ENCODE assay signal across 7 cellular contexts in genomic region chr7:140653319-140654108, GRCh38. TPM values are rescaled to one million over a fixed set of nuclear protein-coding genes. Genes with fewer than 3 reads are reported as not detected.
DNase-seq lines count a peak whose midpoint lies in the region; ATAC-seq and TF ChIP-seq lines count a peak whose summit lies in the region.

No MANE protein-coding gene starts in this region.

- no peaks in the 10 kb centered on the region for H3K27me3 ChIP-seq in RWPE2 (ENCODE audit: insufficient read depth, poor library complexity, severe bottlenecking)
- H3K27me3 ChIP-seq in right lobe of liver = no peaks in the 10 kb centered on the region
- peaks cover 0 to 10% of the 10 kb centered on the region in 2 donors for H3K27me3 ChIP-seq in tibial artery

- H3K36me3 ChIP-seq in RWPE2 (ENCODE audit: low read depth) (no peaks in the 10 kb centered on the region), right lobe of liver (no peaks in the 10 kb centered on the region), tibial artery (no peaks in the 10 kb centered on the region)

- no peak for TF ChIP-seq POLR2A in right lobe of liver (IDR thresholded peaks at IDR 0.05)

- TF ChIP-seq CTCF in RWPE2 (IDR thresholded peaks at IDR 0.05; ENCODE audit: poor library complexity, severe bottlenecking) = peak; percentile 93
- peak; percentile 85 to 96 (median 86) for TF ChIP-seq CTCF in right lobe of liver (IDR thresholded peaks at IDR 0.05)
- TF ChIP-seq CTCF in tibial artery (IDR thresholded peaks at IDR 0.05) = peak; percentile 78 to 85

- no peak overlapping the region for H3K27ac ChIP-seq in RWPE2 (ENCODE audit: poor library complexity, severe bottlenecking)
- H3K27ac ChIP-seq in right lobe of liver = peak overlapping the region in 1 of 3 donors; percentile 50
- H3K27ac ChIP-seq in tibial artery = no peak overlapping the region

- WGBS in right lobe of liver (ENCODE audit: insufficient coverage, low coverage, low lambda C conversion rate, missing lambda C conversion rate) = 18% methylated on average over 15 of the region's 15 CpGs

- DNase-seq in EL (peak; percentile 79), M059J (ENCODE audit: low read depth) (peak; percentile 81), RWPE2 (ENCODE audit: low spot score) (no peak), dermis microvascular lymphatic vessel endothelial cell (ENCODE audit: low read depth in 2 of 2) (peak; percentile 55 to 60), right lobe of liver (peak; percentile 64 to 90 (median 82)), tibial artery (peak; percentile 58 to 64)

- intact Hi-C loops in right lobe of liver (cut with DNase I) (loop anchor here (2.0 to 5.0 kb wide), 2 partner anchors 135 to 136 kb away; no protein-coding TSS in a partner anchor), tibial artery (cut with DNase I; ENCODE audit: low total_unique reads) (loop anchor here (5.0 kb wide), 1 partner anchor 136 kb away; no protein-coding TSS in a partner anchor)

- H3K9me3 ChIP-seq in RWPE2 (ENCODE audit: severe bottlenecking) (no peaks in the 10 kb centered on the region), right lobe of liver (no peaks in the 10 kb centered on the region), tibial artery (no peaks in the 10 kb centered on the region)

- ATAC-seq in RWPE2 (ENCODE audit: low read depth) (peak; percentile 57), right lobe of liver (peak; percentile 81 to 90 (median 84))
- ATAC-seq in activated CD4-positive, CD25-positive, alpha-beta regulatory T cell treated with anti-CD3 and anti-CD28 coated beads, Interleukin-2, amount 50 U/mL, for 24 hours = no peak

- H3K4me3 ChIP-seq in RWPE2 (ENCODE audit: severe bottlenecking) = no peak overlapping the region
- H3K4me3 ChIP-seq in right lobe of liver = no peak overlapping the region
- no peak overlapping the region for H3K4me3 ChIP-seq in tibial artery

- H3K4me1 ChIP-seq in RWPE2 (ENCODE audit: insufficient read depth, poor library complexity, severe bottlenecking) (peaks cover 21% of the 10 kb centered on the region), right lobe of liver (peaks cover 0 to 18% (median 1%) of the 10 kb centered on the region in 4 donors), tibial artery (peaks cover 0 to 21% (median 7%) of the 10 kb centered on the region in 4 donors)

RNA-seq across cellular contexts. Expression of gene DENND2A, which starts 12.9 kb away (rescaled TPM):
- total RNA-seq in M059J (2014; rRNA removed; shearing (Covaris generic)) = 11.5 and 19.9 TPM in 2 replicates
- total RNA-seq in dermis microvascular lymphatic vessel endothelial cell (0.64 and 0.89 TPM in 2 replicates), right lobe of liver (1 to 10 TPM; 1.4 to 3.6 (median 2.4) TPM)

RNA-seq across cellular contexts. Expression of gene ADCK2, which starts 19.2 kb away (rescaled TPM):
- total RNA-seq in M059J (2014; rRNA removed; shearing (Covaris generic)) = 14.2 and 22.0 TPM in 2 replicates
- total RNA-seq in dermis microvascular lymphatic vessel endothelial cell (27.6 and 32.5 TPM in 2 replicates), right lobe of liver (10 to 100 TPM in 3 of 6 experiments, 1 to 10 TPM in 3; 7.8 to 13.9 (median 10.2) TPM)

RNA-seq across cellular contexts. Expression of gene NDUFB2, which starts 43.0 kb away (rescaled TPM):
- total RNA-seq in M059J (2014; rRNA removed; shearing (Covaris generic)) = 734 and 940 TPM in 2 replicates
- 119 and 146 TPM in 2 replicates for total RNA-seq in dermis microvascular lymphatic vessel endothelial cell
- 100 to 1,000 TPM; 114 to 235 (median 134) TPM for total RNA-seq in right lobe of liver

Comparison
In these comparisons a context has a peak if more than half of its experiments do, and no peak if none do; other contexts are left out.
1. ATAC-seq: peak in RWPE2 (single experiment) and right lobe of liver (4 of 4); none in activated CD4-positive, CD25-positive, alpha-beta regulatory T cell treated with anti-CD3 and anti-CD28 coated beads, Interleukin-2, amount 50 U/mL, for 24 hours (0 of 2).
2. Peak in every context shown above with its lines, with median percentiles within 50 percentile points of each other: CTCF ChIP-seq.